8 cellular contexts compared by ENCODE assay signal in the genomic region with DNA sequence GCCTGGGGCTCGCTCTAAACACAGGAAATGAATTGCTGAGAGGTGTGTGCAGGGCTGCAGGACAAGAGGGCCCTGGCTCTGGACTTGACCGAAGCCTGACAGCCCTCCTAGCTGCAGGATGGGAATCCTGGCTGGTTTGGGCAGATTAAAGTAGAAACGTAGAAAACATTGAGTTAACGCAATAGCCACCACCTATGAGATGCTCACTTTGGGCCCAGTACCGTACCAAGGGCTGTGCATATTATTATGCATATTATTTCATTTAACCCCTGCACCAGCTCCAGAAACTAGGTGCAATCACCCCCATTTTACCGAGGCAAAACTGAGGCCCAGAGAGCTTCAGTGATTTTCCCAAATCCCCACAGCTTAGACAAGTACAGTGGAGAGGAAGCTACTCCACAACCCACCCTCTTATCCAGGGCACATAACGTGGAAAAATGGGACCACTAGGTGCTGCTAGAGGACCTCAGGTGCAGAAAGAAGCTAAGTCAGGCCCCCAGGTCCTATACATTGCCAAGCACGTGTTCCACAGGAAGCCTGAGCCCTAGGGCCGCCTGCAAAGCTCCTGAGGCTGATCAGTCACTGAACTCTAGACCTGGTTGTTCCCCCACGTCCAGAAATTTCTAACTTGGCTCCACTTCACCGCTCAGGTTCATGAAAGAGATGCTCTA.
A peak's percentile ranks its signal among the peaks of the same experiment; 100 is the strongest.
DNase-seq lines count a peak whose midpoint lies in the region; ATAC-seq, FAIRE-seq and TF ChIP-seq lines count a peak whose summit lies in the region.

No MANE protein-coding gene starts in this region.

- ATAC-seq in upper lobe of left lung (ENCODE audit: low FRiP score in 2 of 2) (no peak), GM21619 (IDR thresholded peaks at IDR 0.05; ENCODE audit: unreplicated experiment) (no peak)

- 51 to 57% (median 55%) methylated on average over 11 of the region's 11 CpGs for WGBS in small intestine, 3 donors
- WGBS in upper lobe of left lung, 2 donors, result 57 to 62% methylated on average over 11 of the region's 11 CpGs

- TF ChIP-seq EP300 in upper lobe of left lung (IDR thresholded peaks at IDR 0.05), result no peak

- H3K36me3 ChIP-seq in small intestine (ENCODE audit: control insufficient read depth in 2 of 2, insufficient read depth in 2 of 2, low read length in 2 of 2) (no peaks in the 10 kb centered on the region), upper lobe of left lung (no peaks in the 10 kb centered on the region)

- FAIRE-seq in small intestine (lab: Jason Lieb, UNC), result no peak

- no peak overlapping the region for H3K27ac ChIP-seq in small intestine (ENCODE audit: low read depth in 1 of 2, low read length in 1 of 2)
- H3K27ac ChIP-seq in upper lobe of left lung, result no peak overlapping the region

- TF ChIP-seq CTCF in GM13977 (IDR thresholded peaks at IDR 0.05; ENCODE audit: extremely low read depth, insufficient read depth, missing control alignments), result peak; percentile 50
- peak in 1 of 6 experiments; percentile 12 for TF ChIP-seq CTCF in upper lobe of left lung (IDR thresholded peaks at IDR 0.05)

- H3K4me3 ChIP-seq in small intestine (ENCODE audit: low read depth in 1 of 2, low read length in 2 of 2) (no peak overlapping the region), upper lobe of left lung (no peak overlapping the region)

- H3K4me1 ChIP-seq in small intestine (ENCODE audit: control insufficient read depth in 2 of 2, insufficient read depth in 1 of 2, low read depth in 1 of 2, low read length in 1 of 2) (no peaks in the 10 kb centered on the region), upper lobe of left lung (no peaks in the 10 kb centered on the region)

- H3K27me3 ChIP-seq in small intestine (ENCODE audit: control insufficient read depth in 2 of 2, insufficient read depth in 2 of 2, low read length in 2 of 2), result no peaks in the 10 kb centered on the region
- no peaks in the 10 kb centered on the region for H3K27me3 ChIP-seq in upper lobe of left lung

- H3K9me3 ChIP-seq in small intestine (ENCODE audit: control insufficient read depth, low read depth), result no peaks in the 10 kb centered on the region
- H3K9me3 ChIP-seq in upper lobe of left lung, result no peaks in the 10 kb centered on the region

- TF ChIP-seq POLR2A in upper lobe of left lung (IDR thresholded peaks at IDR 0.05), result no peak

- in situ Hi-C loops in GM13977 (cut with MboI; ENCODE audit: low pct_unique_long_range_greater_than_20kb, low sequenced_read_pairs, unreplicated experiment), result no loop called here

- DNase-seq in COLO668 (lab: John Stamatoyannopoulos, UW; ENCODE audit: unreplicated experiment), result peak; percentile 11
- peak; percentile 43 for DNase-seq in GM13977 (ENCODE audit: low spot score)
- DNase-seq in NCI-H69 (lab: John Stamatoyannopoulos, UW), result peak; percentile 93
- DNase-seq in dermis blood vessel endothelial cell, result peak; percentile 77
- DNase-seq in small intestine, result peak; percentile 7
- DNase-seq in upper lobe of left lung, result no peak
- no peak for DNase-seq in hippocampal formation (lab: John Stamatoyannopoulos, UW)

Comparison
In these comparisons a context has a peak if more than half of its experiments do, and no peak if none do; other contexts are left out.
1. DNase-seq: peak in COLO668 (single experiment), GM13977 (single experiment), NCI-H69 (single experiment), dermis blood vessel endothelial cell (single experiment) and small intestine (single experiment); none in upper lobe of left lung (0 of 2) and hippocampal formation (0 of 2).